8 cellular contexts compared by ENCODE assay signal in the genomic region with DNA sequence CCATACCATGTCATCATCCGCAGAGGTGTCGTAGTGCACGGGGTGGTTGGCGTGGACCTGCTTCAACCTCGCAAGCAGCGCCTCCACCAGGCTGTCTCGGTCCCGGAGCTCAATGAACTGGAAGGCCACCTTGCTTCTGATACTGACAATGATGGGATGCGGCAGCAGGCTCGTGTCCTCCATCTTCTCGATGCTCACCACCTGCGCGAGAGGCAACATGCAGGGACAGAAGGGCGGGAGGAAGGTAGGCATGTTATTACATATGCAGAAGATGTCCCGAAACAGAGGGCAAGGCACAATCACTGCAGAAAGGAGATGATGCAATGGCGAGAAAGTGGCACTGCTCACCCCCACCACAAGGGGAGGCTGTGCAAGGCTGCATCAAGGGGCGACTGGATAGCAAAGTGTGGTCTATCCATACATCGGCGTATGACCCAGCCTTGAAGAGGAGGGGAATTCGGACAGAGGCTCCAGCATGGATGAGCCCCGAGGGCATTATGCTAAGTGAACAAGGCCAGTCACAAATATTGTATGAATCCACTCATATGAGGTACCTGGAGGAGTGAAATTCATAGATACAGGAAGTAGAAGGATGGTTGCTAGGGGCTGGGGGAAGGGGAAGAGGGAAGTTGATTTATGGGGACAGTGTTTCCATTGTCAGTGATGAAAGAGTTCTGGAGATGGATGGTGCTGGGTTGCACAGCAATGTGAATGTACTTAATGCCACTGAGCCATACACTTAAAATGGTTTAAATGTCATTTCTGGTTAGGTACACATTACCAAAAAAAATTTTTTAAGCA. TPM values are rescaled to one million over a fixed set of nuclear protein-coding genes. Genes with fewer than 3 reads are reported as not detected.
DNase-seq lines count a peak whose midpoint lies in the region; ATAC-seq and TF ChIP-seq lines count a peak whose summit lies in the region.

No MANE protein-coding gene starts in this region.

- no peaks in the 10 kb centered on the region for H3K27me3 Mint-ChIP-seq in stimulated activated naive CD8-positive, alpha-beta T cell treated with anti-CD3 and anti-CD28 coated beads, Interleukin-15, amount 100 ng/mL, for 72 hours

- H3K27me3 ChIP-seq in Panc1 (ENCODE audit: control insufficient read depth, insufficient read depth, low read length) (no peaks in the 10 kb centered on the region), fibroblast of lung (ENCODE audit: control insufficient read depth, insufficient read depth, low read length) (no peaks in the 10 kb centered on the region)

- intact Hi-C loops in Panc1 (cut with micrococcal nuclease; ENCODE audit: unreplicated experiment) = no loop called here

- no peaks in the 10 kb centered on the region for H3K9me3 Mint-ChIP-seq in stimulated activated naive CD8-positive, alpha-beta T cell treated with anti-CD3 and anti-CD28 coated beads, Interleukin-15, amount 100 ng/mL, for 72 hours

- H3K4me3 ChIP-seq in Panc1 (ENCODE audit: low read depth in 2 of 2, low read length in 2 of 2) (no peak overlapping the region), fibroblast of lung (replicated peaks in 1 of 4; ENCODE audit: control extremely low read depth in 1 of 4, insufficient read depth in 1 of 4, low read depth in 3 of 4, low read length in 4 of 4) (no peak overlapping the region)

- no peaks in the 10 kb centered on the region for H4K20me1 ChIP-seq in fibroblast of lung (ENCODE audit: control insufficient read depth, extremely low read depth, insufficient read depth, low read length)

- H3K79me2 ChIP-seq in fibroblast of lung (ENCODE audit: control insufficient read depth, insufficient read depth, low read length) = no peaks in the 10 kb centered on the region

- H3K36me3 ChIP-seq in Panc1 (ENCODE audit: control insufficient read depth, insufficient read depth, low read length) (peaks cover 60% of the 10 kb centered on the region), fibroblast of lung (ENCODE audit: control insufficient read depth, insufficient read depth, low read length) (peaks cover 4% of the 10 kb centered on the region)

- no peak overlapping the region for H3K9ac ChIP-seq in fibroblast of lung (ENCODE audit: insufficient read depth, low read length)

- no peaks in the 10 kb centered on the region for H3K9me3 ChIP-seq in Panc1 (ENCODE audit: control insufficient read depth, insufficient read depth, low read depth, low read length)
- H3K9me3 ChIP-seq in fibroblast of lung (ENCODE audit: control insufficient read depth, insufficient read depth, low read depth, low read length) = no peaks in the 10 kb centered on the region

- no peak overlapping the region for H3K4me2 ChIP-seq in fibroblast of lung (ENCODE audit: extremely low read depth, insufficient read depth, low read length)

- H3K27ac ChIP-seq in Panc1 (ENCODE audit: low read length) (peak overlapping the region; percentile 66; the same call in 1 of the 2 replicates), fibroblast of lung (ENCODE audit: insufficient read depth, low read length) (no peak overlapping the region)

- peak; percentile 5 to 19 (median 12) for DNase-seq in stimulated activated CD4-positive, alpha-beta T cell treated with anti-CD3 and anti-CD28 coated beads, Interleukin-12 subunit alpha, Interleukin-12 subunit beta, amount 100 ng/mL, for 48 hours (ENCODE audit: low read depth in 2 of 3, low spot score in 1 of 3)
- no peak for DNase-seq in stimulated activated CD4-positive, alpha-beta T cell treated with anti-CD3 and anti-CD28 coated beads, Interleukin-2, amount 100 ng/mL, for 24 hours
- DNase-seq in Panc1 (ENCODE audit: low read depth, low spot score) (no peak), fibroblast of lung (ENCODE audit: low read depth in 2 of 2) (peak in 1 of 2 donors; percentile 17)
- DNase-seq in stimulated activated naive CD8-positive, alpha-beta T cell treated with anti-CD3 and anti-CD28 coated beads, Interleukin-15, amount 100 ng/mL, for 72 hours = peak; percentile 31 to 50

- peak overlapping the region; percentile 91 to 98 for H3K27ac Mint-ChIP-seq in stimulated activated naive CD8-positive, alpha-beta T cell treated with anti-CD3 and anti-CD28 coated beads, Interleukin-15, amount 100 ng/mL, for 72 hours

- BruUV-seq in Panc1 (replicated peaks; lab: Mats Ljungman, UMichigan) = no TSS peak

- H3K4me1 Mint-ChIP-seq in stimulated activated naive CD8-positive, alpha-beta T cell treated with anti-CD3 and anti-CD28 coated beads, Interleukin-15, amount 100 ng/mL, for 72 hours = peaks cover 19% of the 10 kb centered on the region

- ATAC-seq in Panc1 (peak; percentile 57; the same call in 1 of the 2 replicates), HG02938 (IDR thresholded peaks at IDR 0.05; ENCODE audit: unreplicated experiment) (no peak), GM18511 (IDR thresholded peaks at IDR 0.05; ENCODE audit: unreplicated experiment) (no peak), GM21717 (IDR thresholded peaks at IDR 0.05; ENCODE audit: unreplicated experiment) (no peak)
- ATAC-seq in stimulated activated naive CD8-positive, alpha-beta T cell treated with anti-CD3 and anti-CD28 coated beads, Interleukin-15, amount 100 ng/mL, for 72 hours = peak; percentile 73

- peaks cover 9% of the 10 kb centered on the region; the same call in 1 of the 2 replicates for H3K4me1 ChIP-seq in Panc1 (ENCODE audit: control insufficient read depth, insufficient read depth, low read length)
- H3K4me1 ChIP-seq in fibroblast of lung (ENCODE audit: control insufficient read depth, extremely low read depth, insufficient read depth, low read length) = no peaks in the 10 kb centered on the region

- no peak overlapping the region for H2AFZ ChIP-seq in fibroblast of lung (ENCODE audit: low read length)

- POLR2A ChIA-PET in Panc1 (lab: Charles Lee) = no interaction called here

- CTCF ChIA-PET in Panc1 (lab: Charles Lee) = interaction anchor here (1.4 kb wide), 1 partner anchor 167 kb away, joined by 4 read pairs; no protein-coding TSS in a partner anchor

- in situ Hi-C loops in Panc1 (cut with HindIII; ENCODE audit: low pct_unique_long_range_greater_than_20kb, low sequenced_read_pairs) = no loop called here

- TF ChIP-seq CTCF in Panc1 (IDR thresholded peaks at IDR 0.05) (no peak; the same call in 1 of the 2 replicates), fibroblast of lung (conservative IDR thresholded peaks at IDR 0.05 in 1 of 2, IDR thresholded peaks at IDR 0.05 in 1 of 2; ENCODE audit: low read depth in 1 of 2, low read length in 2 of 2) (peak; percentile 36 to 52)

- H3K4me3 Mint-ChIP-seq in stimulated activated naive CD8-positive, alpha-beta T cell treated with anti-CD3 and anti-CD28 coated beads, Interleukin-15, amount 100 ng/mL, for 72 hours = peak overlapping the region; percentile 9 to 23

RNA-seq across cellular contexts. Expression of gene RPL31, which starts 36.6 kb away (rescaled TPM):
- total RNA-seq in Panc1 (2021; ENCODE audit: unreplicated experiment) = 682 TPM
- polyA plus RNA-seq in Panc1 (2012; ENCODE audit: insufficient read length) = 1,449 TPM
- total RNA-seq in fibroblast of lung = 1,159 and 1,348 TPM in 2 replicates
- 2,177 and 2,636 TPM in 2 replicates for polyA plus RNA-seq in fibroblast of lung
- 2,504 and 3,434 TPM in 2 replicates for polyA plus RNA-seq in fibroblast of lung (2012)
- polyA minus RNA-seq in fibroblast of lung (ENCODE audit: low replicate concordance) = 260 and 319 TPM in 2 replicates

Comparison
In these comparisons a context has a peak if more than half of its experiments do, and no peak if none do; other contexts are left out.
1. DNase-seq: peak in stimulated activated CD4-positive, alpha-beta T cell treated with anti-CD3 and anti-CD28 coated beads, Interleukin-12 subunit alpha, Interleukin-12 subunit beta, amount 100 ng/mL, for 48 hours (3 of 3) and stimulated activated naive CD8-positive, alpha-beta T cell treated with anti-CD3 and anti-CD28 coated beads, Interleukin-15, amount 100 ng/mL, for 72 hours (2 of 2); none in stimulated activated CD4-positive, alpha-beta T cell treated with anti-CD3 and anti-CD28 coated beads, Interleukin-2, amount 100 ng/mL, for 24 hours (0 of 2) and Panc1 (single experiment).
2. ATAC-seq: peak in Panc1 (single experiment) and stimulated activated naive CD8-positive, alpha-beta T cell treated with anti-CD3 and anti-CD28 coated beads, Interleukin-15, amount 100 ng/mL, for 72 hours (single experiment); none in HG02938 (single experiment), GM18511 (single experiment) and GM21717 (single experiment).